Comparison of ENCODE assay signal across 14 cellular contexts in the genomic region with DNA sequence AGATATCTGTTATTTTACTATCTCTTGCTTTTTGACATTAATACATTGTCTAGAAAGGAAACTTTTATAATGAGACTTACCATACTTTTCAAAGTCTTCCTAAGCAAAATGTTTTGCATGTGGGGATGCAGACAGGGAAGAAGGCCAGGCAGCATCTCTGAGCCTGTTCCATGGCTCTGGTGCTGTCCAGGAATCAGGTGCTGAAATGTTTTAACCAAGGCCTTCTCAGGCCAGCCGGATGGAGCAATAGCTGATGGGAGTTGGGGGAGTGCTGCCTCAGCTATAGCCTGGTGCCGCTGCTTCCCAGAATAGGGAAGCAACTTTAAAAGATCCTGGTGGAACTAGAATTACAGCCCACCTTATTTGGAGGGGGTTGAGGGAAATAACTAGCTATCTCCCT. TPM values are rescaled to one million over a fixed set of nuclear protein-coding genes. Genes with fewer than 3 reads are reported as not detected.
DNase-seq lines count a peak whose midpoint lies in the region; ATAC-seq and TF ChIP-seq lines count a peak whose summit lies in the region.
"Had no signal": no experiment of that assay in that cellular context is flagged by ENCODE, and none has a peak within 500 bp of the region (broad histone marks: within the 10 kb centered on the region; RNA-seq: fewer than 3 reads in every experiment).

No MANE protein-coding gene starts in this region.

- CTCF ChIA-PET in HEK293T (lab: Yijun Ruan, JAX) = no interaction called here

- no peak overlapping the region for H3K4me3 ChIP-seq in fibroblast of villous mesenchyme (ENCODE audit: low read depth, low read length)
- H3K4me3 ChIP-seq: Peyer's patch, spleen, stomach had no signal

- TF ChIP-seq CTCF in fibroblast of villous mesenchyme (IDR thresholded peaks at IDR 0.05; ENCODE audit: insufficient read depth, low read depth, low read length) = no peak

- in situ Hi-C loops in SK-MEL-5 (cut with HindIII; ENCODE audit: low pct_unique_long_range_greater_than_20kb, low sequenced_read_pairs) = no loop called here

- POLR2A ChIA-PET in HEK293T (lab: Yijun Ruan, JAX) = no interaction called here

- DNase-seq in HEK293T (ENCODE audit: extremely low spot score) = peak; percentile 58
- peak; percentile 5 for DNase-seq in SK-MEL-5 (ENCODE audit: low read depth, low spot score)
- DNase-seq in fibroblast of villous mesenchyme (ENCODE audit: low read depth) = peak; percentile 37
- peak; percentile 32 for DNase-seq in retina
- DNase-seq in activated CD4-positive, CD25-positive, alpha-beta regulatory T cell (lab: John Stamatoyannopoulos, UW) = no peak
- DNase-seq in D341Med (ENCODE audit: low spot score) = no peak
- DNase-seq: activated CD4-positive, alpha-beta T cell treated with anti-CD3 and anti-CD28 coated beads, Interleukin-2, amount 10 ng/mL, durations not matched to agents 7 days and 5 days; activated naive CD8-positive, alpha-beta T cell treated with anti-CD3 and anti-CD28 coated beads, Interleukin-2, amount 50 U/mL, for 24 hours; NCI-H1092; Peyer's patch; spleen; stomach had no signal

- ATAC-seq in HG02610 (IDR thresholded peaks at IDR 0.05; ENCODE audit: unreplicated experiment) = no peak
- ATAC-seq: activated naive CD8-positive, alpha-beta T cell treated with anti-CD3 and anti-CD28 coated beads, Interleukin-2, amount 50 U/mL, for 24 hours had no signal

TF ChIP-seq in HEK293T, 16 proteins besides CTCF, POLR2A, EP300 and RAD21:
- TF ChIP-seq ARNT (IDR thresholded peaks at IDR 0.05) (no peak), FOXA1 (IDR thresholded peaks at IDR 0.05) (no peak), FOXM1 (IDR thresholded peaks at IDR 0.05; ENCODE audit: borderline replicate concordance) (no peak), L3MBTL2 (conservative IDR thresholded peaks at IDR 0.05) (no peak), CTBP1 (IDR thresholded peaks at IDR 0.05; ENCODE audit: borderline replicate concordance) (no peak), BHLHE40 (IDR thresholded peaks at IDR 0.05; ENCODE audit: borderline replicate concordance) (no peak), TARDBP (IDR thresholded peaks at IDR 0.05) (no peak), ZNF384 (IDR thresholded peaks at IDR 0.05) (no peak), NFRKB (IDR thresholded peaks at IDR 0.05) (no peak), LEF1 (IDR thresholded peaks at IDR 0.05; ENCODE audit: borderline replicate concordance) (no peak), SP1 (IDR thresholded peaks at IDR 0.05) (no peak), HDGF (IDR thresholded peaks at IDR 0.05; ENCODE audit: borderline replicate concordance) (no peak), SUZ12 (IDR thresholded peaks at IDR 0.05) (no peak), FOXK2 (IDR thresholded peaks at IDR 0.05) (no peak), ELF4 (IDR thresholded peaks at IDR 0.05) (no peak)
- TF ChIP-seq, protein P1, sequence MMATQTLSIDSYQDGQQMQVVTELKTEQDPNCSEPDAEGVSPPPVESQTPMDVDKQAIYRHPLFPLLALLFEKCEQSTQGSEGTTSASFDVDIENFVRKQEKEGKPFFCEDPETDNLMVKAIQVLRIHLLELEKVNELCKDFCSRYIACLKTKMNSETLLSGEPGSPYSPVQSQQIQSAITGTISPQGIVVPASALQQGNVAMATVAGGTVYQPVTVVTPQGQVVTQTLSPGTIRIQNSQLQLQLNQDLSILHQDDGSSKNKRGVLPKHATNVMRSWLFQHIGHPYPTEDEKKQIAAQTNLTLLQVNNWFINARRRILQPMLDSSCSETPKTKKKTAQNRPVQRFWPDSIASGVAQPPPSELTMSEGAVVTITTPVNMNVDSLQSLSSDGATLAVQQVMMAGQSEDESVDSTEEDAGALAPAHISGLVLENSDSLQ (IDR thresholded peaks at IDR 0.05) = no peak

RNA-seq across cellular contexts. Expression of a gene that starts 38.5 kb away (rescaled TPM):
- 1.8 and 2.6 TPM in 2 replicates for total RNA-seq in SK-MEL-5 (2014; rRNA removed; shearing (Covaris generic))
- polyA plus RNA-seq in SK-MEL-5 (2015; cell fraction: cytosol; rRNA removed) = 7.8 and 9.0 TPM in 2 replicates
- polyA plus RNA-seq in SK-MEL-5 (2015; cell fraction: nucleus; rRNA removed) = 0.69 and 2.6 TPM in 2 replicates
- total RNA-seq in fibroblast of villous mesenchyme = not detected in 2 replicates
- total RNA-seq: activated CD4-positive, alpha-beta T cell treated with anti-CD3 and anti-CD28 coated beads, Interleukin-2, amount 10 ng/mL, durations not matched to agents 7 days and 5 days; mononuclear cell had no signal

Comparison
In these comparisons a context has a peak if more than half of its experiments do, and no peak if none do; other contexts are left out.
1. DNase-seq: peak in HEK293T (single experiment), SK-MEL-5 (single experiment), fibroblast of villous mesenchyme (single experiment) and retina (single experiment); none in activated CD4-positive, CD25-positive, alpha-beta regulatory T cell (0 of 4) and D341Med (single experiment).